8 cellular contexts compared by ENCODE assay signal in the genomic region with DNA sequence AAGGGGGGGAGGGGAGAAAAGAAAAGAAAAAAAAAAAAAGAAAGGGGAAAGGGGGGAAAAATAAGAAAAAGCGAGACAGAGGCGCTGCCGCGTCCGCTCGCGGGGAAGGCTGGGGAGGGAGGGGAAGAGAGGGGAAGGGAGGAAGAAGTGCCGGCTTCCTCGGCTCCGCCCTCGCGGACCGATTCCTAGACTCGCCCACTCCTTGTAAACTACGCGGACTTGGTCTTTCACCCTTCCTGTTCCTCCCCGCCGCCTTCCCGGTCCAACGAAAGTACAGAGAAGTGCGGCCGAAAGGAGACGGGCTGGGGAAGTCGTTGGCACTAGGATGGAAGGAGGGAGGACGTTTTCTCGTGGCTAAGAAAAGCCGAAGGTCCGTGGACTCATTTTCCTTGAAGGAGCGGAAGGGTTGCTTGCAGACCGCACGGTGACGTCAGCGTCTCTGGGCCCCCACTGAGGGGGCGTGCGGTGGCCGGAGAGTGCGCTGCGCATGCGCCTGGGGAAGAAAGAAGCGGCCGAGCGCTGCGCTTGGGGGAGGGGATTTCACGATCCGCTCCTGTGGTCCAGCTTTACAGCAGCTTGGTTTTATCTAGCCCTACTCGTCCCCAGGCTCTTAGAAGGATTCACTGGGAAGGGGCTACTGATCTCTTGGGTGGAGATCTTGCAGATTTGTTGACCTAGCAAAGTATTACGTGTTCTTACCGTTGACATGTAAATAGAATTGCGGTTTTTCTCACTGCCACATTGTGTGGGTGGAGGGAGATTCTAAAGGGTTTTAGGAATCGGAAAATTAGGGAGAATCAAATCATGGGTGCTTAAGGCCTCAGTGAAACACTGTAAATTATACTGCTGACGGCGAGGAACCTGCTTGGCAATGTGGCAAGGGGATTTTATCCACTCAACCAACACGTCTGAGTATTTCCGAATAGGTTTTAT. TPM values are rescaled to one million over a fixed set of nuclear protein-coding genes. Genes with fewer than 3 reads are reported as not detected.
A peak's percentile ranks its signal among the peaks of the same experiment; 100 is the strongest.
DNase-seq lines count a peak whose midpoint lies in the region; ATAC-seq and TF ChIP-seq lines count a peak whose summit lies in the region.

A gene with protein sequence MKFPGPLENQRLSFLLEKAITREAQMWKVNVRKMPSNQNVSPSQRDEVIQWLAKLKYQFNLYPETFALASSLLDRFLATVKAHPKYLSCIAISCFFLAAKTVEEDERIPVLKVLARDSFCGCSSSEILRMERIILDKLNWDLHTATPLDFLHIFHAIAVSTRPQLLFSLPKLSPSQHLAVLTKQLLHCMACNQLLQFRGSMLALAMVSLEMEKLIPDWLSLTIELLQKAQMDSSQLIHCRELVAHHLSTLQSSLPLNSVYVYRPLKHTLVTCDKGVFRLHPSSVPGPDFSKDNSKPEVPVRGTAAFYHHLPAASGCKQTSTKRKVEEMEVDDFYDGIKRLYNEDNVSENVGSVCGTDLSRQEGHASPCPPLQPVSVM (minus strand): TSS at position 121 of the 933 bp plus-strand sequence. CDS start 9,627 bp downstream, outside the sequence.

- peak; percentile 82 for TF ChIP-seq POLR2A in Raji (IDR thresholded peaks at IDR 0.05; ENCODE audit: insufficient read depth, low read depth, low read length)

- TF ChIP-seq CTCF in natural killer cell (IDR thresholded peaks at IDR 0.05), result no peak

- H3K4me3 Mint-ChIP-seq in natural killer cell, result peak within 1 kb of the TSS; percentile 95

- peak within 1 kb of the TSS; percentile 74 for H3K4me3 ChIP-seq in H7 (ENCODE audit: insufficient read depth, low read depth, low read length)

- H3K27me3 Mint-ChIP-seq in natural killer cell (ENCODE audit: low read depth in 2 of 2), result peaks cover 0 to 3% of the 10 kb centered on the region in 2 donors

- intact Hi-C loops in natural killer cell (cut with micrococcal nuclease), result loop anchor here (1.0 kb wide), 2 partner anchors 80 to 125 kb away; no protein-coding TSS in a partner anchor

- H3K36me3 Mint-ChIP-seq in natural killer cell, result no peaks in the 10 kb centered on the region

- no peak within 1 kb of the TSS for H3K27ac Mint-ChIP-seq in natural killer cell

- peak; percentile 99 for DNase-seq in ELF-1 (ENCODE audit: low read depth, low spot score)
- peak; percentile 92 for DNase-seq in H7
- DNase-seq in M059J (ENCODE audit: low read depth), result peak; percentile 88
- DNase-seq in activated T-helper 9 cell treated with anti-CD3 and anti-CD28 coated beads, Interleukin-2, amount 50 U/mL, for 16 hours (ENCODE audit: low read depth), result peak; percentile 84
- DNase-seq in fibroblast of peridontal ligament (ENCODE audit: extremely low read depth), result peak; percentile 98
- DNase-seq in natural killer cell, result peak; percentile 96
- peak; percentile 85 for DNase-seq in stimulated activated naive CD4-positive, alpha-beta T cell treated with Interleukin-2 at 50 U/mL for 16 hours (lab: John Stamatoyannopoulos, UW)

- H3K4me1 Mint-ChIP-seq in natural killer cell, result peaks cover 43 to 46% of the 10 kb centered on the region in 2 donors

- H3K36me3 ChIP-seq in H7 (replicated peaks; ENCODE audit: control insufficient read depth, insufficient read depth, low read length), result no peaks in the 10 kb centered on the region

- no peaks in the 10 kb centered on the region for H3K27me3 ChIP-seq in H7 (ENCODE audit: control insufficient read depth, insufficient read depth, low read length)

- no peaks in the 10 kb centered on the region for H3K9me3 Mint-ChIP-seq in natural killer cell

- peak; percentile 78 to 94 (median 82) for ATAC-seq in natural killer cell

RNA-seq across cellular contexts. Expression of the gene that starts here (rescaled TPM):
- 149 and 177 TPM in 2 replicates for total RNA-seq in H7 (2014; rRNA removed; shearing (Covaris generic))
- 99.7 and 112 TPM in 2 replicates for total RNA-seq in M059J (2014; rRNA removed; shearing (Covaris generic))
- 100 to 1,000 TPM; 243 to 266 (median 259) TPM for total RNA-seq in natural killer cell

Comparison
In these comparisons a context has a peak if more than half of its experiments do, and no peak if none do; other contexts are left out.
1. Peak in every context shown above with its lines: DNase-seq, ATAC-seq and H3K4me3 ChIP-seq.